In the genomic region with DNA sequence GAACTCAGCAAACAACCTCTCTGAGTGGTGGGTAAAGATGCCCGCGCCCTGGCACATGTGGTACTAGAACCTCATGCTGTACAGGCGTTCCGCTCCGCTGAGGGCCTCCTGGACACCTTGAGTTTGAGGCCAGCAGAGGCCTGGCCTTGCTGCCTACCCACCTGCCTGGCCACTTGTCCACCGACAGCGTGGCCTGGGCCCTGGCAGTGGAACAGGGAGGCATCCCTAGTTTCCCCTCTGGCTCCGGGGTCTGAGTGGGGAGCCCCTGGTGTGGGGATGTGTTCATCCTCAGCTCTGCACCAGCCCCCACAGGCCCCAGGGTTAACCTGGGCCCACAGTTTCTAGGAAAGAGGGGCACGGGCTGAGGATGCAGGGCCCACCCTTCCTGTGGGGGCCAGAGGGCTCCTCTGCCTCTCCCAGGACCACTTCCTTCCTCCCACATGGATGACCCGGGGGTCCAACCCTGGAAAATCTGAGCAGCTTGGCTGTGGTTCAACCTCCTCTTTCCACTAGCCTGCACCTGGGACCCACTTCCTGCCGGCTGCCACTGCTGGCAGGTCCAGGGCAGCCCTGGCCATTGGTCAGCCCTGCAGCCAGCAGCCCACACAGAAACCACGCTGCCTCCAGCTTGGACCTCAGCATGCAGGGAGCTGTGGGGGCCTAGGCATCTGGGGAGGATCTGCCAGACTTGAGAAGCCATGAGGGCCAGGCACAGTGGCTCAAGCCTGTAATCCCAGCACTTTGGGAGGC, we compare ENCODE assay signal across 20 cellular contexts. TPM values are rescaled to one million over a fixed set of nuclear protein-coding genes. Genes with fewer than 3 reads are reported as not detected.
DNase-seq lines count a peak whose midpoint lies in the region; ATAC-seq, FAIRE-seq and TF ChIP-seq lines count a peak whose summit lies in the region.
"Had no signal": no experiment of that assay in that cellular context is flagged by ENCODE, and none has a peak within 500 bp of the region (broad histone marks: within the 10 kb centered on the region; RNA-seq: fewer than 3 reads in every experiment).

No MANE protein-coding gene starts in this region.

- no peak for TF ChIP-seq RAD21 in H1 (IDR thresholded peaks at IDR 0.05 in 1 of 2, conservative IDR thresholded peaks at IDR 0.05 in 1 of 2; ENCODE audit: low read depth in 2 of 2, low read length in 2 of 2)

- no peak overlapping the region for H2BK20ac ChIP-seq in H1 (ENCODE audit: low read length)

- H3K18ac ChIP-seq in H1 (ENCODE audit: extremely low read depth, low read length) (no peak overlapping the region), neuronal stem cell (ENCODE audit: low read length) (peak overlapping the region; percentile 63)

- peak overlapping the region; percentile 80; the same call in 1 of the 2 replicates for H4K8ac ChIP-seq in H1 (ENCODE audit: extremely low read depth, insufficient read depth, low read length)
- no peak overlapping the region for H4K8ac ChIP-seq in neuronal stem cell (ENCODE audit: low read depth, low read length)

- no peak for ATAC-seq in heart left ventricle
- ATAC-seq in Right ventricle myocardium superior (ENCODE audit: poor library complexity): no peak
- no peak for ATAC-seq in left colon
- ATAC-seq: GM23338 had no signal

- H3K4ac ChIP-seq in H1 (replicated peaks; ENCODE audit: insufficient read length, low read depth, low read length): no peak overlapping the region
- H3K4ac ChIP-seq in neuronal stem cell (ENCODE audit: low read length): no peak overlapping the region

- no peaks in the 10 kb centered on the region for H3K79me1 ChIP-seq in H1 (ENCODE audit: low read depth, low read length)
- no peaks in the 10 kb centered on the region for H3K79me1 ChIP-seq in neuronal stem cell (ENCODE audit: low read depth, low read length)

- H2AK5ac ChIP-seq in H1 (ENCODE audit: low read depth, low read length): no peak overlapping the region
- H2AK5ac ChIP-seq in neuronal stem cell (ENCODE audit: low read depth, low read length): peak overlapping the region; percentile 52

- H4K20me1 ChIP-seq in H1 (replicated peaks in 1 of 2; ENCODE audit: control insufficient read depth in 1 of 2, insufficient read depth in 2 of 2, low read length in 2 of 2): peaks cover 0 to 6% of the 10 kb centered on the region in 2 experiments

- H3K4me1 ChIP-seq in heart left ventricle (peaks cover 6 to 74% (median 49%) of the 10 kb centered on the region in 12 donors), H1 (replicated peaks in 1 of 4; ENCODE audit: control insufficient read depth in 3 of 4, insufficient read depth in 4 of 4, low read length in 3 of 4) (peaks cover 0 to 3% (median 0%) of the 10 kb centered on the region in 4 experiments; a peak in 1 of 7 replicates), neuronal stem cell (ENCODE audit: control insufficient read depth in 2 of 2, insufficient read depth in 1 of 2, low read depth in 1 of 2, low read length in 2 of 2) (peaks cover 0 to 13% of the 10 kb centered on the region in 2 donors)

- H2BK15ac ChIP-seq in H1 (ENCODE audit: low read length): 0 out of 2 replicates have a peak overlapping the region, but pooled peaks have one; percentile 46
- peak overlapping the region; percentile 11 for H2BK15ac ChIP-seq in neuronal stem cell (ENCODE audit: low read length)

- no peak for FAIRE-seq in H1 (lab: Jason Lieb, UNC)
- FAIRE-seq: A204.1, GM12892 had no signal

- H2BK5ac ChIP-seq in H1 (ENCODE audit: low read depth, low read length) (no peak overlapping the region), neuronal stem cell (ENCODE audit: low read length) (peak overlapping the region; percentile 27)

- H3K79me2 ChIP-seq in H1 (ENCODE audit: control insufficient read depth in 1 of 2, insufficient read depth in 2 of 2, low read length in 2 of 2): no peaks in the 10 kb centered on the region

- H3K36me3 ChIP-seq in heart left ventricle (no peaks in the 10 kb centered on the region), H1 (ENCODE audit: control insufficient read depth in 2 of 4, insufficient read depth in 4 of 4, low read length in 3 of 4) (no peaks in the 10 kb centered on the region), neuronal stem cell (replicated peaks in 1 of 2; ENCODE audit: control insufficient read depth in 2 of 2, insufficient read depth in 2 of 2, low read length in 2 of 2) (peaks cover 0 to 4% of the 10 kb centered on the region in 2 donors)

- H3K4me3 ChIP-seq in heart left ventricle (no peak overlapping the region), NB4 (ENCODE audit: low read depth, low read length) (no peak overlapping the region), H1 (ENCODE audit: extremely low read depth in 1 of 4, insufficient read depth in 2 of 4, low read depth in 3 of 4, low read length in 4 of 4) (no peak overlapping the region), neuronal stem cell (ENCODE audit: low read length in 2 of 2) (no peak overlapping the region)
- H3K4me3 ChIP-seq: GM23338, SK-N-MC had no signal

- no peak for TF ChIP-seq POLR2A in heart left ventricle (IDR thresholded peaks at IDR 0.05)
- TF ChIP-seq POLR2A in NB4 (IDR thresholded peaks at IDR 0.05; ENCODE audit: extremely low read depth, insufficient read length): no peak
- TF ChIP-seq POLR2A in H1 (IDR thresholded peaks at IDR 0.05; ENCODE audit: control extremely low read depth in 1 of 2, low read depth in 2 of 2, low read length in 2 of 2): no peak

- H3K9me3 ChIP-seq in heart left ventricle: no peaks in the 10 kb centered on the region
- no peaks in the 10 kb centered on the region for H3K9me3 ChIP-seq in H1 (ENCODE audit: insufficient read depth in 2 of 2, low read depth in 1 of 2, low read length in 1 of 2)
- peaks cover 0 to 3% of the 10 kb centered on the region in 2 donors for H3K9me3 ChIP-seq in neuronal stem cell (replicated peaks in 1 of 2; ENCODE audit: control insufficient read depth in 2 of 2, insufficient read depth in 1 of 2, low read depth in 1 of 2, low read length in 2 of 2)

- H3K27ac ChIP-seq in heart left ventricle (peak overlapping the region in 1 of 12 donors; percentile 34), H1 (ENCODE audit: low read depth, low read length) (no peak overlapping the region), neuronal stem cell (replicated peaks; ENCODE audit: low read length) (no peak overlapping the region)
- H3K27ac ChIP-seq: SK-N-MC had no signal

- intact Hi-C loops in heart left ventricle (cut with DNase I) (loop anchor here in 2 of 10 donors (5.0 to 10.0 kb wide), 2 partner anchors 44 to 47 kb away; no protein-coding TSS in a partner anchor), Right ventricle myocardium superior (cut with DNase I) (loop anchor here (10.0 kb wide), 1 partner anchor 47 kb away; no protein-coding TSS in a partner anchor), left colon (cut with DNase I, micrococcal nuclease) (no loop called here)

- H3K23ac ChIP-seq in H1 (ENCODE audit: insufficient read length) (no peak overlapping the region), neuronal stem cell (ENCODE audit: low read depth, low read length, poor library complexity) (peak overlapping the region; percentile 50)

- TF ChIP-seq EP300 in H1 (IDR thresholded peaks at IDR 0.05; ENCODE audit: borderline replicate concordance in 1 of 2, low read depth in 2 of 2, low read length in 2 of 2): no peak

- H3K14ac ChIP-seq in H1 (ENCODE audit: insufficient read length) (no peak overlapping the region), neuronal stem cell (ENCODE audit: low read length) (no peak overlapping the region)

- CTCF ChIA-PET in H1 (lab: Charles Lee; ENCODE audit: partially characterized antibody): interaction anchor here (1.0 to 1.8 kb wide), 6 partner anchors 10 to 65 kb away, joined by 3 to 7 read pairs (median 4); no protein-coding TSS in a partner anchor

- H3K27me3 ChIP-seq in heart left ventricle (no peaks in the 10 kb centered on the region), H1 (replicated peaks in 1 of 4; ENCODE audit: control insufficient read depth in 3 of 4, extremely low read depth in 1 of 4, insufficient read depth in 3 of 4, low read length in 3 of 4) (no peaks in the 10 kb centered on the region; a peak in 1 of 7 replicates), neuronal stem cell (ENCODE audit: control insufficient read depth in 3 of 3, insufficient read depth in 3 of 3, low read depth in 1 of 3, low read length in 3 of 3) (peaks cover 0 to 40% (median 4%) of the 10 kb centered on the region in 3 experiments)

- H4K91ac ChIP-seq in H1 (replicated peaks; ENCODE audit: insufficient read length, low read length) (no peak overlapping the region), neuronal stem cell (ENCODE audit: low read depth, low read length, poor library complexity) (no peak overlapping the region)

- H2AFZ ChIP-seq in H1 (ENCODE audit: low read length) (no peak overlapping the region), neuronal stem cell (ENCODE audit: low read length) (no peak overlapping the region)
- H2AFZ ChIP-seq: GM23338 had no signal

- DNase-seq in heart left ventricle: peak in 3 of 5 donors; percentile 21 to 49 (median 28)
- no peak for DNase-seq in Right ventricle myocardium superior
- DNase-seq in NB4 (ENCODE audit: low read depth): peak; percentile 13
- DNase-seq in H1 (ENCODE audit: low read depth in 1 of 2, low spot score in 2 of 2): no peak
- no peak for DNase-seq in neuronal stem cell (ENCODE audit: low spot score)
- no peak for DNase-seq in dedifferentiated amniotic fluid mesenchymal stem cell (ENCODE audit: extremely low spot score)
- DNase-seq in NCI-H526 treated with DMSO at 0.1 percent for 48 hours (lab: John Stamatoyannopoulos, UW): no peak
- DNase-seq in left colon: no peak
- DNase-seq: COR-L47, HFFc6, MM.1S, NCI-H1105, NCI-H1694, NCI-H2107, NCI-H226, NCI-H524 treated with DMSO at 0.1 percent for 48 hours had no signal

- H2BK120ac ChIP-seq in H1 (replicated peaks; ENCODE audit: low read depth, low read length): no peak overlapping the region
- H2BK120ac ChIP-seq in neuronal stem cell (ENCODE audit: low read depth, low read length): no peak overlapping the region

- H3K9ac ChIP-seq in H1 (replicated peaks in 1 of 4; ENCODE audit: extremely low read depth in 1 of 4, low read depth in 3 of 4, low read length in 3 of 4) (no peak overlapping the region), neuronal stem cell (ENCODE audit: low read depth, low read length, poor library complexity) (peak overlapping the region; percentile 60)

- TF ChIP-seq CTCF in heart left ventricle (IDR thresholded peaks at IDR 0.05) (no peak), NB4 (IDR thresholded peaks at IDR 0.05; ENCODE audit: low read depth, low read length) (no peak), H1 (IDR thresholded peaks at IDR 0.05; ENCODE audit: control extremely low read depth in 1 of 3, insufficient read depth in 1 of 3, low read depth in 1 of 3, low read length in 3 of 3) (no peak)

- H4K5ac ChIP-seq in H1 (ENCODE audit: insufficient read length, low read depth, low read length): no peak overlapping the region

- POLR2A ChIA-PET in H1 (lab: Charles Lee; ENCODE audit: partially characterized antibody): no interaction called here

- H3K56ac ChIP-seq in H1 (replicated peaks; ENCODE audit: insufficient read length, low read depth, low read length): no peak overlapping the region

- no peak overlapping the region for H3K4me2 ChIP-seq in H1 (ENCODE audit: insufficient read depth in 1 of 2, low read depth in 2 of 2, low read length in 2 of 2)
- no peak overlapping the region for H3K4me2 ChIP-seq in neuronal stem cell (ENCODE audit: insufficient read depth, low read length, poor library complexity, severe bottlenecking)
- H3K4me2 ChIP-seq: GM23338 had no signal

- H2BK12ac ChIP-seq in H1 (ENCODE audit: low read depth, low read length): no peak overlapping the region
- peak overlapping the region; percentile 97 for H2BK12ac ChIP-seq in neuronal stem cell (ENCODE audit: low read length)

- 76 to 84% (median 81%) methylated on average over 7 to 12 of the region's 12 CpGs for WGBS in heart left ventricle, 4 donors
- whole genome bisulfite sequencing in H1 (ENCODE audit: extremely low coverage in 1 of 2, insufficient coverage in 1 of 2, insufficient read length in 1 of 2, insufficient replicate concordance in 2 of 2, low coverage in 1 of 2, low lambda C conversion rate in 2 of 2, missing lambda C conversion rate in 1 of 2), 2 experiments: 91% methylated on average over 12 of the region's 12 CpGs; no CpG with 5 or more reads in 1 of the 2 experiments
- WGBS in neuronal stem cell (ENCODE audit: extremely low coverage in 2 of 2, insufficient read length in 2 of 2, insufficient replicate concordance in 1 of 2), 2 donors: no CpG with 5 or more reads among the region's 12 CpGs

- H3K23me2 ChIP-seq in H1 (ENCODE audit: low read depth, low read length): no peaks in the 10 kb centered on the region

RNA-seq across cellular contexts. Expression of a gene that starts 53.3 kb away (rescaled TPM):
- total RNA-seq in heart left ventricle (100 to 1,000 TPM in 2 of 9 donors, 10 to 100 TPM in 7; 31.7 to 109 (median 59.0) TPM), Right ventricle myocardium superior (44.2 TPM), left colon (10 to 100 TPM; 10.6 to 17.0 TPM)
- polyA plus RNA-seq in heart left ventricle (10 to 100 TPM; 38.9 to 65.6 TPM), H1 (2011; rRNA removed) (145 and 239 TPM in 2 replicates)
- 201 and 205 TPM in 2 replicates for total RNA-seq in H1 (2021; fragmentation: NEBNext Ultra II Directional; extraction: Animal tissue kit (Norgen Biotek cat#: 25700))
- polyA plus RNA-seq in H1 (2011; cell fraction: cytosol; rRNA removed): 167 TPM
- 627 TPM for polyA plus RNA-seq in H1 (2011; cell fraction: nucleus; rRNA removed)
- polyA plus RNA-seq in H1 (2012, experiment 1 of 2): 80.5 to 132 TPM (median 130 TPM) in 4 replicates
- polyA plus RNA-seq in H1 (2012, experiment 2 of 2): 88.9 TPM
- polyA plus RNA-seq in H1 (2013, experiment 1 of 2): 269 TPM
- 226 TPM for polyA plus RNA-seq in H1 (2013, experiment 2 of 2)
- polyA minus RNA-seq in H1 (2011; rRNA and poly(A)+ RNA removed): 30.9 and 31.7 TPM in 2 replicates
- 90.3 TPM for polyA minus RNA-seq in H1 (2011; cell fraction: cytosol; rRNA and poly(A)+ RNA removed)
- 88.2 TPM for polyA minus RNA-seq in H1 (2011; cell fraction: nucleus; rRNA and poly(A)+ RNA removed)
- polyA plus RNA-seq in neuronal stem cell (2013, experiment 1 of 2): 42.5 TPM
- 42.1 TPM for polyA plus RNA-seq in neuronal stem cell (2013, experiment 2 of 2)

Comparison
In these comparisons a context has a peak if more than half of its experiments do, and no peak if none do; other contexts are left out.
1. DNase-seq: peak in heart left ventricle (3 of 5) and NB4 (single experiment); none in Right ventricle myocardium superior (single experiment), H1 (0 of 2), neuronal stem cell (single experiment), dedifferentiated amniotic fluid mesenchymal stem cell (single experiment), NCI-H526 treated with DMSO at 0.1 percent for 48 hours (single experiment) and left colon (0 of 2).